In genomic region chr16:84074721-84075120, GRCh38 we compare ENCODE assay signal across 18 cellular contexts. TPM values are rescaled to one million over a fixed set of nuclear protein-coding genes. Genes with fewer than 3 reads are reported as not detected.
DNase-seq lines count a peak whose midpoint lies in the region; ATAC-seq and TF ChIP-seq lines count a peak whose summit lies in the region.
"Had no signal": no experiment of that assay in that cellular context is flagged by ENCODE, and none has a peak within 500 bp of the region (broad histone marks: within the 10 kb centered on the region; RNA-seq: fewer than 3 reads in every experiment).

No MANE protein-coding gene starts in this region.

- peaks cover 0 to 96% (median 87%) of the 10 kb centered on the region in 9 donors for H3K36me3 ChIP-seq in heart left ventricle
- H3K36me3 ChIP-seq in right atrium auricular region = peaks cover 64% of the 10 kb centered on the region

- H3K27me3 ChIP-seq in heart left ventricle (no peaks in the 10 kb centered on the region), right atrium auricular region (no peaks in the 10 kb centered on the region)

- H3K27ac ChIP-seq in heart left ventricle (peak overlapping the region; percentile 9 to 89 (median 75)), right atrium auricular region (peak overlapping the region; percentile 81 to 87)
- H3K27ac ChIP-seq: 22Rv1, HL-60 had no signal

- POLR2A ChIA-PET in activated CD8-positive, alpha-beta T cell treated with anti-CD3 and anti-CD28 coated beads, Interleukin-2, amount 10 ng/mL, durations not matched to agents 7 days and 5 days (lab: Charles Lee) = no interaction called here

- no peaks in the 10 kb centered on the region for H3K9me3 ChIP-seq in heart left ventricle
- H3K9me3 ChIP-seq in right atrium auricular region = no peaks in the 10 kb centered on the region

- no peak for TF ChIP-seq POLR2A in heart left ventricle (IDR thresholded peaks at IDR 0.05)

- ATAC-seq in Right ventricle myocardium inferior = peak; percentile 95
- peak; percentile 94 to 95 (median 94) for ATAC-seq in heart left ventricle
- no peak for ATAC-seq in stimulated activated effector memory CD8-positive, alpha-beta T cell treated with anti-CD3 and anti-CD28 coated beads, Interleukin-12 subunit alpha, Interleukin-12 subunit beta, amount 100 ng/mL, for 72 hours
- no peak for ATAC-seq in GM21381 (IDR thresholded peaks at IDR 0.05; ENCODE audit: unreplicated experiment)
- ATAC-seq in activated CD8-positive, alpha-beta T cell treated with anti-CD3 and anti-CD28 coated beads, Interleukin-2, amount 10 ng/mL, durations not matched to agents 7 days and 5 days = no peak
- ATAC-seq: GM12878, GM23338 had no signal

- CTCF ChIA-PET in activated CD8-positive, alpha-beta T cell treated with anti-CD3 and anti-CD28 coated beads, Interleukin-2, amount 10 ng/mL, durations not matched to agents 7 days and 5 days (lab: Charles Lee) = interaction anchor here (0.8 to 2.1 kb wide), 3 partner anchors 9 to 101 kb away, joined by 3 to 8 read pairs (median 7); no protein-coding TSS in a partner anchor

- H3K9me3 Mint-ChIP-seq in stimulated activated effector memory CD8-positive, alpha-beta T cell treated with anti-CD3 and anti-CD28 coated beads, Interleukin-12 subunit alpha, Interleukin-12 subunit beta, amount 100 ng/mL, for 72 hours = no peaks in the 10 kb centered on the region
- H3K9me3 Mint-ChIP-seq in activated CD8-positive, alpha-beta T cell treated with anti-CD3 and anti-CD28 coated beads, Interleukin-2, amount 10 ng/mL, durations not matched to agents 7 days and 5 days (ENCODE audit: insufficient read depth) = no peaks in the 10 kb centered on the region
- H3K9me3 Mint-ChIP-seq: CD8-positive, alpha-beta memory T cell; GM23338 had no signal

- WGBS in heart left ventricle, 4 donors = 42 to 73% (median 54%) methylated on average over 2 to 3 of the region's 3 CpGs

- peak overlapping the region; percentile 32 for H3K27ac Mint-ChIP-seq in stimulated activated effector memory CD8-positive, alpha-beta T cell treated with anti-CD3 and anti-CD28 coated beads, Interleukin-12 subunit alpha, Interleukin-12 subunit beta, amount 100 ng/mL, for 72 hours
- H3K27ac Mint-ChIP-seq in activated CD8-positive, alpha-beta T cell treated with anti-CD3 and anti-CD28 coated beads, Interleukin-2, amount 10 ng/mL, durations not matched to agents 7 days and 5 days = no peak overlapping the region
- H3K27ac Mint-ChIP-seq: GM23338 had no signal

- H3K27me3 Mint-ChIP-seq in activated CD8-positive, alpha-beta T cell treated with anti-CD3 and anti-CD28 coated beads, Interleukin-2, amount 10 ng/mL, durations not matched to agents 7 days and 5 days (ENCODE audit: low read depth) = no peaks in the 10 kb centered on the region
- H3K27me3 Mint-ChIP-seq: CD8-positive, alpha-beta memory T cell had no signal

- peaks cover 0 to 33% (median 5%) of the 10 kb centered on the region in 12 donors for H3K4me1 ChIP-seq in heart left ventricle
- peaks cover 0 to 20% of the 10 kb centered on the region in 2 donors for H3K4me1 ChIP-seq in right atrium auricular region

- no peak overlapping the region for H3K4me3 Mint-ChIP-seq in stimulated activated effector memory CD8-positive, alpha-beta T cell treated with anti-CD3 and anti-CD28 coated beads, Interleukin-12 subunit alpha, Interleukin-12 subunit beta, amount 100 ng/mL, for 72 hours
- H3K4me3 Mint-ChIP-seq in activated CD8-positive, alpha-beta T cell treated with anti-CD3 and anti-CD28 coated beads, Interleukin-2, amount 10 ng/mL, durations not matched to agents 7 days and 5 days = no peak overlapping the region
- H3K4me3 Mint-ChIP-seq: CD8-positive, alpha-beta memory T cell; GM23338 had no signal

- intact Hi-C loops in Right ventricle myocardium inferior (cut with DNase I) = no loop called here
- intact Hi-C loops in cardiac septum (cut with DNase I) = loop anchor here (5.0 kb wide), 1 partner anchor 108 kb away; no protein-coding TSS in a partner anchor
- intact Hi-C loops in heart left ventricle (cut with DNase I) = loop anchor here in 1 of 10 donors (10.0 kb wide), 1 partner anchor 410 kb away; no protein-coding TSS in a partner anchor

- H3K36me3 Mint-ChIP-seq in stimulated activated effector memory CD8-positive, alpha-beta T cell treated with anti-CD3 and anti-CD28 coated beads, Interleukin-12 subunit alpha, Interleukin-12 subunit beta, amount 100 ng/mL, for 72 hours = peaks cover 87% of the 10 kb centered on the region
- H3K36me3 Mint-ChIP-seq in activated CD8-positive, alpha-beta T cell treated with anti-CD3 and anti-CD28 coated beads, Interleukin-2, amount 10 ng/mL, durations not matched to agents 7 days and 5 days (ENCODE audit: low read depth) = peaks cover 39% of the 10 kb centered on the region

- H3K4me3 ChIP-seq in heart left ventricle (no peak overlapping the region), right atrium auricular region (no peak overlapping the region)
- H3K4me3 ChIP-seq: GM12878, GM23338 had no signal

- peaks cover 10% of the 10 kb centered on the region for H3K4me1 Mint-ChIP-seq in stimulated activated effector memory CD8-positive, alpha-beta T cell treated with anti-CD3 and anti-CD28 coated beads, Interleukin-12 subunit alpha, Interleukin-12 subunit beta, amount 100 ng/mL, for 72 hours
- H3K4me1 Mint-ChIP-seq in activated CD8-positive, alpha-beta T cell treated with anti-CD3 and anti-CD28 coated beads, Interleukin-2, amount 10 ng/mL, durations not matched to agents 7 days and 5 days (ENCODE audit: low read depth) = no peaks in the 10 kb centered on the region
- H3K4me1 Mint-ChIP-seq: GM23338 had no signal

- TF ChIP-seq CTCF in heart left ventricle (IDR thresholded peaks at IDR 0.05) = no peak
- no peak for TF ChIP-seq CTCF in right atrium auricular region (IDR thresholded peaks at IDR 0.05)

- DNase-seq in Right ventricle myocardium inferior (ENCODE audit: missing footprints) = no peak
- no peak for DNase-seq in cardiac septum (ENCODE audit: low spot score)
- DNase-seq in heart left ventricle = peak in 3 of 5 donors; percentile 50 to 87 (median 78)
- DNase-seq in right atrium auricular region (ENCODE audit: low spot score) = no peak
- DNase-seq in stimulated activated effector memory CD8-positive, alpha-beta T cell treated with anti-CD3 and anti-CD28 coated beads, Interleukin-12 subunit alpha, Interleukin-12 subunit beta, amount 100 ng/mL, for 72 hours (ENCODE audit: low spot score in 2 of 2) = no peak
- DNase-seq in germinal center (ENCODE audit: low spot score) = no peak
- DNase-seq in activated CD8-positive, alpha-beta T cell treated with anti-CD3 and anti-CD28 coated beads, Interleukin-2, amount 10 ng/mL, durations not matched to agents 7 days and 5 days = no peak
- DNase-seq: CD8-positive, alpha-beta memory T cell; DMS 273 treated with DMSO at 0.1 percent for 48 hours; H7 had no signal

RNA-seq across cellular contexts. Expression of gene SLC38A8, which starts 32.1 kb away (rescaled TPM):
- 3.1 TPM for total RNA-seq in Right ventricle myocardium inferior
- total RNA-seq in cardiac septum = not detected
- 1 to 10 TPM in 3 of 9 donors, under 1 TPM in 4, not detected in 2; 0.29 to 5.8 (median 0.63) TPM for total RNA-seq in heart left ventricle
- 10 to 100 TPM in 1 of 2 donors, not detected in 1; 25.3 TPM for polyA plus RNA-seq in heart left ventricle
- not detected for total RNA-seq in right atrium auricular region
- not detected for total RNA-seq in activated CD8-positive, alpha-beta T cell treated with anti-CD3 and anti-CD28 coated beads, Interleukin-2, amount 10 ng/mL, durations not matched to agents 7 days and 5 days
- total RNA-seq: A673; CD8-positive, alpha-beta memory T cell; Daoy; GM12878; GM23338; H7 had no signal
- polyA plus RNA-seq: BJ; CD8-positive, alpha-beta memory T cell; GM12878; GM23338 had no signal

RNA-seq across cellular contexts. Expression of gene MBTPS1, which starts 42.0 kb away (rescaled TPM):
- total RNA-seq in Right ventricle myocardium inferior = 70.2 TPM
- 53.2 TPM for total RNA-seq in cardiac septum
- 10 to 100 TPM; 57.3 to 91.4 (median 68.6) TPM for total RNA-seq in heart left ventricle
- 10 to 100 TPM; 37.2 to 54.2 TPM for polyA plus RNA-seq in heart left ventricle
- 10 to 100 TPM; 75.3 to 77.5 TPM for total RNA-seq in right atrium auricular region
- 10 to 100 TPM; 49.3 to 52.7 TPM for total RNA-seq in activated CD8-positive, alpha-beta T cell treated with anti-CD3 and anti-CD28 coated beads, Interleukin-2, amount 10 ng/mL, durations not matched to agents 7 days and 5 days

Comparison
In these comparisons a context has a peak if more than half of its experiments do, and no peak if none do; other contexts are left out.
1. DNase-seq: peak in heart left ventricle (3 of 5); none in Right ventricle myocardium inferior (single experiment), cardiac septum (single experiment), right atrium auricular region (single experiment), stimulated activated effector memory CD8-positive, alpha-beta T cell treated with anti-CD3 and anti-CD28 coated beads, Interleukin-12 subunit alpha, Interleukin-12 subunit beta, amount 100 ng/mL, for 72 hours (0 of 2), germinal center (single experiment) and activated CD8-positive, alpha-beta T cell treated with anti-CD3 and anti-CD28 coated beads, Interleukin-2, amount 10 ng/mL, durations not matched to agents 7 days and 5 days (single experiment).
2. ATAC-seq: peak in Right ventricle myocardium inferior (single experiment) and heart left ventricle (4 of 4); none in stimulated activated effector memory CD8-positive, alpha-beta T cell treated with anti-CD3 and anti-CD28 coated beads, Interleukin-12 subunit alpha, Interleukin-12 subunit beta, amount 100 ng/mL, for 72 hours (single experiment), GM21381 (single experiment) and activated CD8-positive, alpha-beta T cell treated with anti-CD3 and anti-CD28 coated beads, Interleukin-2, amount 10 ng/mL, durations not matched to agents 7 days and 5 days (single experiment).